Comparison of ENCODE assay signal across 9 cellular contexts in the genomic region with DNA sequence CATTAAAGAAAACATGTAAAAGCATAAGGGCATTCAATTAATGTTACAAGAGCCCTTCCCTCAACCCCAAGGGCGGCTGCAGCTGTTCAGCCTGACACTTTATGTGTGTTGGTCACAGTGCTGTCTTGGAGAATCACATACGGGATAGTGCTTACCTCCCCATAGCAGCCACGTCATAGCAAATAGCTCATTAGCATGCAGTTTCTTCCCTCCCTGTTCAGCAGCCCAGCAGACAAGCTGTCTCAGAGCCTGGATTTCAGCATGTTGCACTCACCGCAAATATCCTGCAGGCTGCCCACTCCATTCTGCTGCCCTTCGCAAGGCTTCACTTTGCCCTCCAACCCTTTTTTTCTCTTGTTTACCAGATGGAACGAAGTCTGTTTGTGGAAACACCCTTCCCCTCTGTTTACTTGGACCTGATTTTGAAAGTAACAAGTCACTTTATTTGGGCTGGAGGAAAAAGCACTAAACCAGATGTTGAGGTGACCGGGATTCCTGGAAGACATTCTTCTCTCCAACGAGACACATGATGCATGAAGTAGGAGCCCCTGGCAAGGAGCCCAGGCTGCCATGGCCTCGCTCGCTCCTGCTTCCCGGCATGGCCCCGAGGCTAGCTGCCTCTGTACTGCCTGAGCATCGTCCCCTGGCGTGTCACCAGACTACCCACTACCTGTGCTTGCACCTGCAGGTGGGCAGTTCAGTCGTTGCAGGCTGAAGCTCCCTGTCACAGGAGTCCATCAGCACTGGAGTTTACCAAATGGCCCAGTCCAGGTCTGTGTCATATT.
DNase-seq lines count a peak whose midpoint lies in the region; ATAC-seq and TF ChIP-seq lines count a peak whose summit lies in the region.
"Had no signal": no experiment of that assay in that cellular context is flagged by ENCODE, and none has a peak within 500 bp of the region (broad histone marks: within the 10 kb centered on the region; RNA-seq: fewer than 3 reads in every experiment).

No MANE protein-coding gene starts in this region.

- no peaks in the 10 kb centered on the region for H3K36me3 ChIP-seq in ascending aorta

- ATAC-seq in GM21360 (IDR thresholded peaks at IDR 0.05; ENCODE audit: unreplicated experiment), result no peak
- ATAC-seq: T-helper 17 cell had no signal

- H3K27me3 ChIP-seq in ascending aorta, result no peaks in the 10 kb centered on the region

- intact Hi-C loops in ascending aorta (cut with DNase I), result loop anchor here (5.0 kb wide), 1 partner anchor 800 kb away; no protein-coding TSS in a partner anchor

- DNase-seq in HFF-Myc (ENCODE audit: extremely low read depth, low read depth) (peak; percentile 77), RPMI8226 (peak; percentile 9), fibroblast of villous mesenchyme (ENCODE audit: low read depth) (peak; percentile 66), stromal cell of bone marrow (ENCODE audit: low read depth) (peak; percentile 31), ascending aorta (ENCODE audit: low spot score in 2 of 2) (no peak), NCI-H1436 (lab: John Stamatoyannopoulos, UW) (no peak)
- DNase-seq: foreskin melanocyte, T-helper 17 cell had no signal

- peaks cover 0 to 8% of the 10 kb centered on the region in 2 donors for H3K4me1 ChIP-seq in ascending aorta

- H3K9me3 ChIP-seq in ascending aorta, result no peaks in the 10 kb centered on the region

- peak overlapping the region in 1 of 2 donors; percentile 12 for H3K27ac ChIP-seq in ascending aorta

- TF ChIP-seq CTCF in HFF-Myc (IDR thresholded peaks at IDR 0.05; ENCODE audit: low read depth, low read length, missing control alignments) (no peak), fibroblast of villous mesenchyme (IDR thresholded peaks at IDR 0.05; ENCODE audit: insufficient read depth, low read depth, low read length) (no peak), ascending aorta (IDR thresholded peaks at IDR 0.05) (no peak)

- peak overlapping the region; percentile 12; the same call in 1 of the 2 replicates for H3K4me3 ChIP-seq in HFF-Myc (replicated peaks; ENCODE audit: low read depth, low read length)
- peak overlapping the region; percentile 9 for H3K4me3 ChIP-seq in fibroblast of villous mesenchyme (ENCODE audit: low read depth, low read length)
- no peak overlapping the region for H3K4me3 ChIP-seq in ascending aorta

Comparison
In these comparisons a context has a peak if more than half of its experiments do, and no peak if none do; other contexts are left out.
1. DNase-seq: peak in HFF-Myc (single experiment), RPMI8226 (single experiment), fibroblast of villous mesenchyme (single experiment) and stromal cell of bone marrow (single experiment); none in ascending aorta (0 of 2) and NCI-H1436 (single experiment).
2. H3K4me3 ChIP-seq: peak in HFF-Myc (single experiment) and fibroblast of villous mesenchyme (single experiment); none in ascending aorta (0 of 2).